ENCODE assay signal across 9 cellular contexts in genomic region chr11:111097191-111097590, GRCh38.
DNase-seq lines count a peak whose midpoint lies in the region; ATAC-seq and TF ChIP-seq lines count a peak whose summit lies in the region.
"Had no signal": no experiment of that assay in that cellular context is flagged by ENCODE, and none has a peak within 500 bp of the region (broad histone marks: within the 10 kb centered on the region; RNA-seq: fewer than 3 reads in every experiment).

No MANE protein-coding gene starts in this region.

- H3K4me2 ChIP-seq in OCI-LY1 (ENCODE audit: low read length) = peak overlapping the region; percentile 37

- H2AFZ ChIP-seq in OCI-LY1 (ENCODE audit: low read length) = peak overlapping the region; percentile 11

- no peaks in the 10 kb centered on the region for H3K4me1 ChIP-seq in ES-I3 (ENCODE audit: insufficient read depth, low read length)
- H3K4me1 ChIP-seq in OCI-LY1 (ENCODE audit: insufficient read depth, low read length, severe bottlenecking) = peaks cover 18% of the 10 kb centered on the region

- H3K9me3 ChIP-seq in ES-I3 (ENCODE audit: control insufficient read depth, insufficient read depth, low read length) (no peaks in the 10 kb centered on the region), OCI-LY1 (ENCODE audit: low read length) (no peaks in the 10 kb centered on the region)

- DNase-seq in foreskin melanocyte (peak; percentile 31), renal cortical epithelial cell (ENCODE audit: low read depth) (peak; percentile 9), NK-92 (lab: John Stamatoyannopoulos, UW; ENCODE audit: unreplicated experiment) (no peak), NCI-H128 (lab: John Stamatoyannopoulos, UW; ENCODE audit: unreplicated experiment) (no peak)

- H3K36me3 ChIP-seq in ES-I3 (ENCODE audit: insufficient read depth, low read length) (no peaks in the 10 kb centered on the region), OCI-LY1 (ENCODE audit: insufficient read depth, low read length) (no peaks in the 10 kb centered on the region)

- no peaks in the 10 kb centered on the region for H3K9me2 ChIP-seq in OCI-LY1 (ENCODE audit: low read depth, low read length)

- no peaks in the 10 kb centered on the region for H3K79me2 ChIP-seq in OCI-LY1 (ENCODE audit: insufficient read depth, low read length)

- H3K4me3 ChIP-seq in OCI-LY1 (ENCODE audit: low read depth, low read length, poor library complexity, severe bottlenecking) = peak overlapping the region; percentile 47

- no peaks in the 10 kb centered on the region for H3K27me3 ChIP-seq in OCI-LY1 (ENCODE audit: insufficient read depth, low read length)

- no peak for TF ChIP-seq CTCF in OCI-LY1 (IDR thresholded peaks at IDR 0.05; ENCODE audit: low read length)

- no peaks in the 10 kb centered on the region for H4K20me1 ChIP-seq in OCI-LY1 (ENCODE audit: insufficient read depth, low read length)

- H3K9ac ChIP-seq in ES-I3 (ENCODE audit: low read depth, low read length) (peak overlapping the region; percentile 59; the same call in 1 of the 2 replicates), OCI-LY1 (ENCODE audit: low read length) (peak overlapping the region; percentile 30; the same call in 1 of the 2 replicates)

- ATAC-seq in HG03139 (IDR thresholded peaks at IDR 0.05; ENCODE audit: unreplicated experiment) (no peak), HG02642 (IDR thresholded peaks at IDR 0.05; ENCODE audit: poor library complexity, unreplicated experiment) (no peak)

- H3K27ac ChIP-seq in OCI-LY1 (ENCODE audit: low read depth, low read length, poor library complexity, severe bottlenecking) = no peak overlapping the region
- H3K27ac ChIP-seq: epithelial cell of prostate had no signal

- H3F3A ChIP-seq in OCI-LY1 (ENCODE audit: insufficient read depth, low read length) = no peaks in the 10 kb centered on the region

Comparison
In these comparisons a context has a peak if more than half of its experiments do, and no peak if none do; other contexts are left out.
1. DNase-seq: peak in foreskin melanocyte (single experiment) and renal cortical epithelial cell (single experiment); none in NK-92 (single experiment) and NCI-H128 (single experiment).